Comparison of ENCODE assay signal across 19 cellular contexts in the genomic region with DNA sequence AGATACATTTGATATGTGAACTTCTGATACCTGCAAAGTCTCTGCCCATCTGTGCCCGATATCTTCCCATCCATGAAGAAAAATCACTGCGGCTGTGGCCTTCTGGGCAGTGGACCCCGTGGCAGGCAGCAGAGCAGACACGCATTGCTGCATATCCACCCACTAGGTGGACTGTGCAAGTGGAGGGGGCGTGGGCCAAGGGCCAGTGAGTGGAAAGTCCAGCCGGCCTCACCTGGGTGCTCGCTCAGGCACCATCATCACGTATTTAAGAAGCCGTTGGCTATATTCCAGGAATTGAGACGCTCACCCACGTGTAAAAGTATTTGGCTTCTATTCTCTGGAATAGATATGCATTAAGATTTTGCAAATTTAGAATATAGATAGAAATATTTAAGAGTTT. TPM values are rescaled to one million over a fixed set of nuclear protein-coding genes. Genes with fewer than 3 reads are reported as not detected.
A peak's percentile ranks its signal among the peaks of the same experiment; 100 is the strongest.
DNase-seq lines count a peak whose midpoint lies in the region; ATAC-seq and TF ChIP-seq lines count a peak whose summit lies in the region.
"Had no signal": no experiment of that assay in that cellular context is flagged by ENCODE, and none has a peak within 500 bp of the region (broad histone marks: within the 10 kb centered on the region; RNA-seq: fewer than 3 reads in every experiment).

No MANE protein-coding gene starts in this region.

- no peak overlapping the region for H2BK15ac ChIP-seq in neuronal stem cell (ENCODE audit: low read length)

- H3K4me3 Mint-ChIP-seq in activated T-helper 1 cell treated with anti-CD3 and anti-CD28 coated beads, Interleukin-12 subunit alpha, Interleukin-12 subunit beta, Interleukin-2, Interleukin-4 antibody, amounts not matched to agents 30 ng/mL and 10 ng/mL and 1 ng/mL, durations not matched to agents 14 hours and 24 hours and 36 hours: no peak overlapping the region
- H3K4me3 Mint-ChIP-seq: CD4-positive, alpha-beta T cell had no signal

- H2AFZ ChIP-seq in MM.1S (ENCODE audit: low read length) (peak overlapping the region; percentile 29), neuronal stem cell (ENCODE audit: low read length) (no peak overlapping the region)

- H3K36me3 Mint-ChIP-seq in activated T-helper 1 cell treated with anti-CD3 and anti-CD28 coated beads, Interleukin-12 subunit alpha, Interleukin-12 subunit beta, Interleukin-2, Interleukin-4 antibody, amounts not matched to agents 30 ng/mL and 10 ng/mL and 1 ng/mL, durations not matched to agents 14 hours and 24 hours and 36 hours (ENCODE audit: low read depth): no peaks in the 10 kb centered on the region

- no peak overlapping the region; the same call in 1 of the 2 replicates for H3K9ac ChIP-seq in MM.1S (ENCODE audit: low read length)
- H3K9ac ChIP-seq in neuronal stem cell (ENCODE audit: low read depth, low read length, poor library complexity): peak overlapping the region; percentile 30

- H3K4me3 ChIP-seq in BE2C (ENCODE audit: low read depth, low read length): no peak overlapping the region
- H3K4me3 ChIP-seq in MM.1S (ENCODE audit: low read length): peak overlapping the region; percentile 3; the same call in 1 of the 2 replicates
- peak overlapping the region in 1 of 2 donors; percentile 3 for H3K4me3 ChIP-seq in neuronal stem cell (ENCODE audit: low read length in 2 of 2)
- H3K4me3 ChIP-seq in H7 (ENCODE audit: insufficient read depth, low read depth, low read length): no peak overlapping the region
- H3K4me3 ChIP-seq: GM12878 had no signal

- H3K4me1 ChIP-seq in BE2C (peaks cover 14% of the 10 kb centered on the region), MM.1S (ENCODE audit: low read length) (peaks cover 42% of the 10 kb centered on the region), neuronal stem cell (ENCODE audit: control insufficient read depth in 2 of 2, insufficient read depth in 1 of 2, low read depth in 1 of 2, low read length in 2 of 2) (peaks cover 2 to 5% of the 10 kb centered on the region in 2 donors)

- intact Hi-C loops in activated T-helper 1 cell treated with anti-CD3 and anti-CD28 coated beads, Interleukin-12 subunit alpha, Interleukin-12 subunit beta, Interleukin-2, Interleukin-4 antibody, amounts not matched to agents 30 ng/mL and 10 ng/mL and 1 ng/mL, durations not matched to agents 14 hours and 24 hours and 36 hours (cut with micrococcal nuclease): no loop called here

- no peak overlapping the region for H2BK12ac ChIP-seq in neuronal stem cell (ENCODE audit: low read length)

- H3K27me3 ChIP-seq in BE2C (no peaks in the 10 kb centered on the region), MM.1S (replicated peaks; ENCODE audit: insufficient read depth, low read length) (no peaks in the 10 kb centered on the region), neuronal stem cell (ENCODE audit: control insufficient read depth in 3 of 3, insufficient read depth in 3 of 3, low read depth in 1 of 3, low read length in 3 of 3) (no peaks in the 10 kb centered on the region), H7 (ENCODE audit: control insufficient read depth, insufficient read depth, low read length) (no peaks in the 10 kb centered on the region)

- no peak overlapping the region for H4K91ac ChIP-seq in neuronal stem cell (ENCODE audit: low read depth, low read length, poor library complexity)

- peaks cover 9% of the 10 kb centered on the region for H3F3A ChIP-seq in MM.1S (ENCODE audit: insufficient read depth, low read length)

- H3K27me3 Mint-ChIP-seq in activated T-helper 1 cell treated with anti-CD3 and anti-CD28 coated beads, Interleukin-12 subunit alpha, Interleukin-12 subunit beta, Interleukin-2, Interleukin-4 antibody, amounts not matched to agents 30 ng/mL and 10 ng/mL and 1 ng/mL, durations not matched to agents 14 hours and 24 hours and 36 hours (ENCODE audit: insufficient read depth): no peaks in the 10 kb centered on the region
- H3K27me3 Mint-ChIP-seq: CD4-positive, alpha-beta T cell had no signal

- DNase-seq in BE2C (peak; percentile 8), MM.1S (no peak), kidney tubule cell (ENCODE audit: low spot score) (peak; percentile 14), neuronal stem cell (ENCODE audit: low spot score) (no peak), H7 (no peak), GM13976 (ENCODE audit: low spot score) (no peak)
- DNase-seq in activated T-helper 1 cell treated with anti-CD3 and anti-CD28 coated beads, Interleukin-12 subunit alpha, Interleukin-12 subunit beta, Interleukin-2, Interleukin-4 antibody, amounts not matched to agents 30 ng/mL and 10 ng/mL and 1 ng/mL, durations not matched to agents 14 hours and 24 hours and 36 hours (ENCODE audit: low spot score): no peak
- DNase-seq: ACHN; C1 segment of cervical spinal cord; CD4-positive, alpha-beta T cell; DMS79; IMR-90 had no signal

- H4K8ac ChIP-seq in neuronal stem cell (ENCODE audit: low read depth, low read length): no peak overlapping the region

- H3K14ac ChIP-seq in neuronal stem cell (ENCODE audit: low read length): no peak overlapping the region

- no peak overlapping the region for H2AK5ac ChIP-seq in neuronal stem cell (ENCODE audit: low read depth, low read length)

- no peak for ATAC-seq in GM21723 (IDR thresholded peaks at IDR 0.05; ENCODE audit: unreplicated experiment)
- ATAC-seq: GM12878, HCT116 had no signal

- no peaks in the 10 kb centered on the region for H3K79me2 ChIP-seq in MM.1S (ENCODE audit: low read length)

- no peak overlapping the region for H3K4ac ChIP-seq in neuronal stem cell (ENCODE audit: low read length)

- H3K36me3 ChIP-seq in BE2C: no peaks in the 10 kb centered on the region
- no peaks in the 10 kb centered on the region for H3K36me3 ChIP-seq in MM.1S (replicated peaks; ENCODE audit: insufficient read depth, low read length)
- no peaks in the 10 kb centered on the region for H3K36me3 ChIP-seq in neuronal stem cell (replicated peaks in 1 of 2; ENCODE audit: control insufficient read depth in 2 of 2, insufficient read depth in 2 of 2, low read length in 2 of 2)
- H3K36me3 ChIP-seq in H7 (replicated peaks; ENCODE audit: control insufficient read depth, insufficient read depth, low read length): no peaks in the 10 kb centered on the region

- no peaks in the 10 kb centered on the region for H3K9me2 ChIP-seq in MM.1S (replicated peaks; ENCODE audit: insufficient read depth, low read length)

- no CpG with 5 or more reads among the region's 11 CpGs for WGBS in neuronal stem cell (ENCODE audit: extremely low coverage in 2 of 2, insufficient read length in 2 of 2, insufficient replicate concordance in 1 of 2), 2 donors

- H3K23ac ChIP-seq in neuronal stem cell (ENCODE audit: low read depth, low read length, poor library complexity): no peak overlapping the region

- H3K18ac ChIP-seq in neuronal stem cell (ENCODE audit: low read length): no peak overlapping the region

- no peaks in the 10 kb centered on the region for H3K79me1 ChIP-seq in neuronal stem cell (ENCODE audit: low read depth, low read length)

- in situ Hi-C loops in GM13976 (cut with MboI; ENCODE audit: low sequenced_read_pairs, unreplicated experiment): no loop called here

- H3K9me3 Mint-ChIP-seq in activated T-helper 1 cell treated with anti-CD3 and anti-CD28 coated beads, Interleukin-12 subunit alpha, Interleukin-12 subunit beta, Interleukin-2, Interleukin-4 antibody, amounts not matched to agents 30 ng/mL and 10 ng/mL and 1 ng/mL, durations not matched to agents 14 hours and 24 hours and 36 hours: no peaks in the 10 kb centered on the region

- no peak overlapping the region for H2BK5ac ChIP-seq in neuronal stem cell (ENCODE audit: low read length)

- TF ChIP-seq CTCF in BE2C (IDR thresholded peaks at IDR 0.05; ENCODE audit: low read depth, low read length): no peak
- no peak for TF ChIP-seq CTCF in MM.1S (IDR thresholded peaks at IDR 0.05; ENCODE audit: low read length)
- no peak for TF ChIP-seq CTCF in GM13976 (IDR thresholded peaks at IDR 0.05; ENCODE audit: borderline replicate concordance, control extremely low read depth, extremely low read depth, insufficient read depth, missing control alignments)

- H4K20me1 ChIP-seq in MM.1S (ENCODE audit: insufficient read depth, low read length): no peaks in the 10 kb centered on the region

- no peak overlapping the region for H3K27ac Mint-ChIP-seq in activated T-helper 1 cell treated with anti-CD3 and anti-CD28 coated beads, Interleukin-12 subunit alpha, Interleukin-12 subunit beta, Interleukin-2, Interleukin-4 antibody, amounts not matched to agents 30 ng/mL and 10 ng/mL and 1 ng/mL, durations not matched to agents 14 hours and 24 hours and 36 hours
- H3K27ac Mint-ChIP-seq: CD4-positive, alpha-beta T cell had no signal

- no peak overlapping the region for H2BK120ac ChIP-seq in neuronal stem cell (ENCODE audit: low read depth, low read length)

- no peaks in the 10 kb centered on the region; the same call in 1 of the 2 replicates for H3K9me3 ChIP-seq in BE2C
- H3K9me3 ChIP-seq in MM.1S (replicated peaks; ENCODE audit: insufficient read depth, low read length): no peaks in the 10 kb centered on the region
- peaks cover 0 to 2% of the 10 kb centered on the region in 2 donors for H3K9me3 ChIP-seq in neuronal stem cell (replicated peaks in 1 of 2; ENCODE audit: control insufficient read depth in 2 of 2, insufficient read depth in 1 of 2, low read depth in 1 of 2, low read length in 2 of 2)

- H3K4me1 Mint-ChIP-seq in activated T-helper 1 cell treated with anti-CD3 and anti-CD28 coated beads, Interleukin-12 subunit alpha, Interleukin-12 subunit beta, Interleukin-2, Interleukin-4 antibody, amounts not matched to agents 30 ng/mL and 10 ng/mL and 1 ng/mL, durations not matched to agents 14 hours and 24 hours and 36 hours (ENCODE audit: low read depth): no peaks in the 10 kb centered on the region

- H3K27ac ChIP-seq in MM.1S (ENCODE audit: low read length) (peak overlapping the region; percentile 65; the same call in 1 of the 2 replicates), neuronal stem cell (replicated peaks; ENCODE audit: low read length) (no peak overlapping the region)

- H3K4me2 ChIP-seq in MM.1S (ENCODE audit: low read depth, low read length) (peak overlapping the region; percentile 61), neuronal stem cell (ENCODE audit: insufficient read depth, low read length, poor library complexity, severe bottlenecking) (no peak overlapping the region)

RNA-seq across cellular contexts. Expression of a gene that starts 30.8 kb away (rescaled TPM):
- polyA plus RNA-seq in BE2C (2012; ENCODE audit: insufficient read depth, insufficient read length, low read depth): not detected
- not detected for polyA plus RNA-seq in neuronal stem cell (2013, experiment 1 of 2)
- not detected for polyA plus RNA-seq in neuronal stem cell (2013, experiment 2 of 2)
- 0.05 TPM in 1 of 2 replicates, not detected in the other for total RNA-seq in activated T-helper 1 cell treated with anti-CD3 and anti-CD28 coated beads, Interleukin-12 subunit alpha, Interleukin-12 subunit beta, Interleukin-2, Interleukin-4 antibody, amounts not matched to agents 30 ng/mL and 10 ng/mL and 1 ng/mL, durations not matched to agents 14 hours and 24 hours and 36 hours
- total RNA-seq in H7 (2014; rRNA removed; shearing (Covaris generic)): not detected in 2 replicates
- total RNA-seq: A172; CD4-positive, alpha-beta T cell; G401; H4; HT-29; IMR-90 had no signal
- polyA plus RNA-seq: GM12878, IMR-90 had no signal

Comparison
In these comparisons a context has a peak if more than half of its experiments do, and no peak if none do; other contexts are left out.
1. DNase-seq: peak in BE2C (single experiment) and kidney tubule cell (single experiment); none in MM.1S (single experiment), neuronal stem cell (single experiment), activated T-helper 1 cell treated with anti-CD3 and anti-CD28 coated beads, Interleukin-12 subunit alpha, Interleukin-12 subunit beta, Interleukin-2, Interleukin-4 antibody, amounts not matched to agents 30 ng/mL and 10 ng/mL and 1 ng/mL, durations not matched to agents 14 hours and 24 hours and 36 hours (single experiment), H7 (single experiment) and GM13976 (single experiment).